Comparison of ENCODE assay signal across 31 cellular contexts in genomic region chrX:2788980-2789379, GRCh38. TPM values are rescaled to one million over a fixed set of nuclear protein-coding genes. Genes with fewer than 3 reads are reported as not detected.
"Had no signal": no experiment of that assay in that cellular context is flagged by ENCODE, and none has a peak within 500 bp of the region (broad histone marks: within the 10 kb centered on the region; RNA-seq: fewer than 3 reads in every experiment).

No MANE protein-coding gene starts in this region.

- H3K27ac Mint-ChIP-seq: dendritic cell treated with granulocyte-macrophage colony-stimulating factor and Interleukin-4, amounts not matched to agents 40 ng/mL and 50 ng/mL, for 4 days; effector memory CD8-positive, alpha-beta T cell; endodermal cell had no signal

- H3K27me3 ChIP-seq: colonic mucosa, esophagus muscularis mucosa, esophagus squamous epithelium, foreskin keratinocyte, gastrocnemius medialis, gastroesophageal sphincter, heart left ventricle had no signal

- ATAC-seq: effector memory CD8-positive, alpha-beta T cell; esophagus mucosa; foreskin keratinocyte; gastrocnemius medialis; gastroesophageal sphincter; heart left ventricle; heart right ventricle had no signal

- H3K4me1 ChIP-seq: colonic mucosa, esophagus muscularis mucosa, esophagus squamous epithelium, gastrocnemius medialis, gastroesophageal sphincter, heart left ventricle, heart right ventricle had no signal

- H3K9me3 ChIP-seq: colonic mucosa, esophagus muscularis mucosa, esophagus squamous epithelium, gastrocnemius medialis, gastroesophageal sphincter, heart left ventricle, heart right ventricle had no signal

- H3K36me3 ChIP-seq: colonic mucosa, esophagus muscularis mucosa, esophagus squamous epithelium, gastrocnemius medialis, gastroesophageal sphincter, heart left ventricle, heart right ventricle had no signal

- H3K9me3 Mint-ChIP-seq: dendritic cell treated with granulocyte-macrophage colony-stimulating factor and Interleukin-4, amounts not matched to agents 40 ng/mL and 50 ng/mL, for 4 days; effector memory CD8-positive, alpha-beta T cell; endodermal cell had no signal

- H3K4me3 Mint-ChIP-seq: dendritic cell treated with granulocyte-macrophage colony-stimulating factor and Interleukin-4, amounts not matched to agents 40 ng/mL and 50 ng/mL, for 4 days; effector memory CD8-positive, alpha-beta T cell; endodermal cell had no signal

- FAIRE-seq: colon, endometrium, endothelial cell of umbilical vein had no signal

- DNase-seq: colonic mucosa; cortex of kidney; dermis blood vessel endothelial cell; dorsolateral prefrontal cortex; effector CD4-positive, alpha-beta T cell; effector CD8-positive, alpha-beta T cell; effector memory CD4-positive, alpha-beta T cell; effector memory CD8-positive, alpha-beta T cell; endodermal cell; erythroblast; esophagus squamous epithelium; foreskin fibroblast; foreskin keratinocyte; foreskin melanocyte; gastrocnemius medialis; glutamatergic neuron; head of caudate nucleus; heart left ventricle; heart right ventricle had no signal

- H3K27ac ChIP-seq: colonic mucosa, coronary artery, dorsolateral prefrontal cortex, epithelial cell of prostate, esophagus muscularis mucosa, esophagus squamous epithelium, foreskin keratinocyte, gastrocnemius medialis, gastroesophageal sphincter, heart left ventricle, heart right ventricle had no signal

- H3K4me3 ChIP-seq: colonic mucosa, coronary artery, dorsolateral prefrontal cortex, esophagus muscularis mucosa, esophagus squamous epithelium, gastrocnemius medialis, gastroesophageal sphincter, heart left ventricle, heart right ventricle had no signal

RNA-seq across cellular contexts. Expression of gene XG, which starts 37.1 kb away (rescaled TPM):
- total RNA-seq: endothelial cell of umbilical vein, epithelial cell of proximal tubule, frontal cortex, glomerular endothelial cell had no signal

RNA-seq across cellular contexts. Expression of gene GYG2, which starts 39.8 kb away (rescaled TPM):
- polyA plus RNA-seq: foreskin keratinocyte had no signal
